8 cellular contexts compared by ENCODE assay signal in the genomic region with DNA sequence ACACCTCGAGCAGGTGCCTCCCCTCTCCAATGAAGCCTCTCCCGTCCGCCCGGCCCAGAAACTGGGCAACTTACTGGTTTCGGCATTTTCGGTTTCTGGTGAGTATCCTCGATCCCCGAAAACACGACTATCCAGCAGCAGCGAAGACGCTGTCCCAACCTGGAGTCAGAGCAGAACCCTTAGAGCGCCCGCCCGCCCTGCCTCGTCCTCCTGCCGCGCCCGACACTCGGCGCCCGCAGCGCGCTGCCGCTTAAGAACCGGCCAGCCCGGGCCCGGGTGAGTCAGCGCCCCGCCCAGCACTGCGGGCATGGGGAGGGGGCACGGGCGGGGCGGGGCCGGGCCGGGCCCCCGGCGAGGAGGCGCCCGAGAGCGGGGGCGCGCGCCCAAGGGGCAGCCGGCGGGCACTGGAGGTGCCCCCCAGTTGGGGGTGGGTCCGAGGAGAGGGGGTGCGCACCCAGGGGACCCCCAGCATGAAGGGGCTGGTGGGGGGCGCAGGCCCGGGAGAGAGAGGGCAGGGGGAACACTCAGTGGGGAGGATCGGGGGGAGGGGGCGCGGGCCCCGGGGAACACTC. TPM values are rescaled to one million over a fixed set of nuclear protein-coding genes. Genes with fewer than 3 reads are reported as not detected.
DNase-seq lines count a peak whose midpoint lies in the region; ATAC-seq, FAIRE-seq and TF ChIP-seq lines count a peak whose summit lies in the region.

No MANE protein-coding gene starts in this region.

- H3K27me3 ChIP-seq in H1 (replicated peaks in 1 of 4; ENCODE audit: control insufficient read depth in 3 of 4, extremely low read depth in 1 of 4, insufficient read depth in 3 of 4, low read length in 3 of 4) = peaks cover 0 to 7% (median 5%) of the 10 kb centered on the region in 4 experiments; a peak in 5 of 7 replicates

- peaks cover 7% of the 10 kb centered on the region for H3K23me2 ChIP-seq in H1 (ENCODE audit: low read depth, low read length)

- CTCF ChIA-PET in H1 (lab: Charles Lee; ENCODE audit: partially characterized antibody) = interaction anchor here (1.0 kb wide), 1 partner anchor 100 kb away, joined by 3 read pairs; no protein-coding TSS in a partner anchor

- TF ChIP-seq EP300 in H1 (IDR thresholded peaks at IDR 0.05; ENCODE audit: borderline replicate concordance in 1 of 2, low read depth in 2 of 2, low read length in 2 of 2) = no peak

- peak; percentile 57 to 66; a peak in 2 of 3 replicates for TF ChIP-seq POLR2A in H1 (IDR thresholded peaks at IDR 0.05; ENCODE audit: control extremely low read depth in 1 of 2, low read depth in 2 of 2, low read length in 2 of 2)

- no peak for FAIRE-seq in H1 (lab: Jason Lieb, UNC)

- no peak overlapping the region for H2BK20ac ChIP-seq in H1 (ENCODE audit: low read length)

- no peak overlapping the region for H2AFZ ChIP-seq in H1 (ENCODE audit: low read length)

- H3K9ac ChIP-seq in H1 (replicated peaks in 1 of 4; ENCODE audit: extremely low read depth in 1 of 4, low read depth in 3 of 4, low read length in 3 of 4) = peak overlapping the region; percentile 69 to 75 (median 74)

- H2BK5ac ChIP-seq in H1 (ENCODE audit: low read depth, low read length) = peak overlapping the region; percentile 83

- H3K4me3 ChIP-seq in H1 (ENCODE audit: extremely low read depth in 1 of 4, insufficient read depth in 2 of 4, low read depth in 3 of 4, low read length in 4 of 4) (peak overlapping the region; percentile 69 to 88 (median 78)), mesodermal cell (ENCODE audit: extremely low read depth, insufficient read depth, low read length, poor library complexity, severe bottlenecking) (peak overlapping the region; percentile 78)

- H2BK120ac ChIP-seq in H1 (replicated peaks; ENCODE audit: low read depth, low read length) = no peak overlapping the region

- peak; percentile 42 for ATAC-seq in GM18511 (IDR thresholded peaks at IDR 0.05; ENCODE audit: unreplicated experiment)
- ATAC-seq in HG03095 (IDR thresholded peaks at IDR 0.05; ENCODE audit: unreplicated experiment) = peak; percentile 28

- H3K36me3 ChIP-seq in H1 (ENCODE audit: control insufficient read depth in 2 of 4, insufficient read depth in 4 of 4, low read length in 3 of 4) (peaks cover 5 to 41% (median 18%) of the 10 kb centered on the region in 4 experiments; a peak in 7 of 8 replicates), mesodermal cell (ENCODE audit: control insufficient read depth, insufficient read depth, low read length) (peaks cover 33% of the 10 kb centered on the region)

- H3K14ac ChIP-seq in H1 (ENCODE audit: insufficient read length) = no peak overlapping the region

- H3K23ac ChIP-seq in H1 (ENCODE audit: insufficient read length) = no peak overlapping the region

- H4K5ac ChIP-seq in H1 (ENCODE audit: insufficient read length, low read depth, low read length) = peak overlapping the region; percentile 62

- H3K9me3 ChIP-seq in H1 (ENCODE audit: insufficient read depth in 2 of 2, low read depth in 1 of 2, low read length in 1 of 2) (peaks cover 2 to 7% of the 10 kb centered on the region in 2 experiments; a peak in 3 of 4 replicates), mesodermal cell (ENCODE audit: control insufficient read depth, low read length) (no peaks in the 10 kb centered on the region)

- H3K18ac ChIP-seq in H1 (ENCODE audit: extremely low read depth, low read length) = peak overlapping the region; percentile 60

- H3K4me1 ChIP-seq in H1 (replicated peaks in 1 of 4; ENCODE audit: control insufficient read depth in 3 of 4, insufficient read depth in 4 of 4, low read length in 3 of 4) = peaks cover 10 to 17% (median 11%) of the 10 kb centered on the region in 4 experiments
- peaks cover 19% of the 10 kb centered on the region for H3K4me1 ChIP-seq in mesodermal cell (ENCODE audit: control insufficient read depth, insufficient read depth, low read length, poor library complexity, severe bottlenecking)

- WGBS in H1 (ENCODE audit: extremely low coverage in 1 of 2, insufficient coverage in 1 of 2, insufficient read length in 1 of 2, insufficient replicate concordance in 2 of 2, low coverage in 1 of 2, low lambda C conversion rate in 2 of 2, missing lambda C conversion rate in 1 of 2), 2 experiments = 0% methylated on average over 37 of the region's 53 CpGs; no CpG with 5 or more reads in 1 of the 2 experiments
- 0% methylated on average over 28 to 37 of the region's 53 CpGs for WGBS in mesodermal cell (ENCODE audit: insufficient coverage in 2 of 2), 2 experiments

- no peaks in the 10 kb centered on the region; the same call in 1 of the 2 replicates for H3K79me1 ChIP-seq in H1 (ENCODE audit: low read depth, low read length)

- H4K91ac ChIP-seq in H1 (replicated peaks; ENCODE audit: insufficient read length, low read length) = no peak overlapping the region

- H3K27ac ChIP-seq in H1 (ENCODE audit: low read depth, low read length) (peak overlapping the region; percentile 52; the same call in 1 of the 2 replicates), mesodermal cell (ENCODE audit: low read depth, low read length, severe bottlenecking) (peak overlapping the region; percentile 45)

- no peak overlapping the region for H2AK5ac ChIP-seq in H1 (ENCODE audit: low read depth, low read length)

- no peak overlapping the region; the same call in 1 of the 2 replicates for H4K8ac ChIP-seq in H1 (ENCODE audit: extremely low read depth, insufficient read depth, low read length)

- POLR2A ChIA-PET in H1 (lab: Charles Lee; ENCODE audit: partially characterized antibody) = interaction anchor here (0.9 to 2.2 kb wide), 13 partner anchors 11 to 104 kb away, joined by 3 to 23 read pairs (median 5); no protein-coding TSS in a partner anchor

- no peak for TF ChIP-seq CTCF in H1 (IDR thresholded peaks at IDR 0.05; ENCODE audit: control extremely low read depth in 1 of 3, insufficient read depth in 1 of 3, low read depth in 1 of 3, low read length in 3 of 3)

- peaks cover 34 to 36% of the 10 kb centered on the region in 2 experiments for H4K20me1 ChIP-seq in H1 (replicated peaks in 1 of 2; ENCODE audit: control insufficient read depth in 1 of 2, insufficient read depth in 2 of 2, low read length in 2 of 2)

- peaks cover 41 to 51% of the 10 kb centered on the region in 2 experiments for H3K79me2 ChIP-seq in H1 (ENCODE audit: control insufficient read depth in 1 of 2, insufficient read depth in 2 of 2, low read length in 2 of 2)

- DNase-seq in A172 (ENCODE audit: low spot score) (peak; percentile 63), NCI-H748 (lab: John Stamatoyannopoulos, UW; ENCODE audit: unreplicated experiment) (peak; percentile 86), H1 (ENCODE audit: low read depth in 1 of 2, low spot score in 2 of 2) (peak in 1 of 2 experiments; percentile 83)
- peak; percentile 52 to 68 (median 64) for DNase-seq in activated CD8-positive, alpha-beta memory T cell treated with anti-CD3 and anti-CD28 coated beads for 48 hours (ENCODE audit: low read depth in 2 of 3, low spot score in 2 of 3)
- DNase-seq in stimulated activated CD8-positive, alpha-beta memory T cell treated with anti-CD3 and anti-CD28 coated beads, Interleukin-2, amount 100 ng/mL, for 48 hours (ENCODE audit: low read depth in 2 of 2) = peak; percentile 74 to 76

- peak overlapping the region; percentile 58 to 90 for H3K4me2 ChIP-seq in H1 (ENCODE audit: insufficient read depth in 1 of 2, low read depth in 2 of 2, low read length in 2 of 2)

- peak in 1 of 2 experiments; percentile 26; a peak in 1 of 4 replicates for TF ChIP-seq RAD21 in H1 (IDR thresholded peaks at IDR 0.05 in 1 of 2, conservative IDR thresholded peaks at IDR 0.05 in 1 of 2; ENCODE audit: low read depth in 2 of 2, low read length in 2 of 2)

- H3K4ac ChIP-seq in H1 (replicated peaks; ENCODE audit: insufficient read length, low read depth, low read length) = no peak overlapping the region

- no peak overlapping the region for H2BK12ac ChIP-seq in H1 (ENCODE audit: low read depth, low read length)

- no peak overlapping the region for H3K56ac ChIP-seq in H1 (replicated peaks; ENCODE audit: insufficient read length, low read depth, low read length)

- no peak overlapping the region for H2BK15ac ChIP-seq in H1 (ENCODE audit: low read length)

TF ChIP-seq in H1, 55 proteins besides CTCF, POLR2A, EP300 and RAD21 (continues in another document):
- no peak for TF ChIP-seq BCL11A (IDR thresholded peaks at IDR 0.05; ENCODE audit: low read depth in 2 of 2, low read length in 2 of 2)
- no peak for TF ChIP-seq YY1 (IDR thresholded peaks at IDR 0.05; ENCODE audit: low read depth, low read length)
- TF ChIP-seq TAF7 (optimal IDR thresholded peaks at IDR 0.05; ENCODE audit: borderline replicate concordance, low read depth, low read length) = peak; percentile 81
- TF ChIP-seq POLR2AphosphoS5 (IDR thresholded peaks at IDR 0.05; ENCODE audit: low read depth, low read length) = peak; percentile 74; the same call in 1 of the 2 replicates
- TF ChIP-seq GTF2F1 (IDR thresholded peaks at IDR 0.05; ENCODE audit: borderline replicate concordance, low read depth, low read length) = 0 out of 2 replicates have a peak, but pooled peaks have one; percentile 30
- TF ChIP-seq RFX5 (IDR thresholded peaks at IDR 0.05; ENCODE audit: borderline replicate concordance, low read depth, low read length) = no peak
- no peak for TF ChIP-seq EZH2 (IDR thresholded peaks at IDR 0.05; ENCODE audit: low read depth, low read length, severe bottlenecking)
- TF ChIP-seq, protein P1, sequence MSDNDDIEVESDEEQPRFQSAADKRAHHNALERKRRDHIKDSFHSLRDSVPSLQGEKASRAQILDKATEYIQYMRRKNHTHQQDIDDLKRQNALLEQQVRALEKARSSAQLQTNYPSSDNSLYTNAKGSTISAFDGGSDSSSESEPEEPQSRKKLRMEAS (IDR thresholded peaks at IDR 0.05) = peak; percentile 22; the same call in 1 of the 2 replicates
- TF ChIP-seq BACH1 (IDR thresholded peaks at IDR 0.05; ENCODE audit: low read length) = no peak
- TF ChIP-seq NANOG (IDR thresholded peaks at IDR 0.05; ENCODE audit: insufficient read depth, low read depth, low read length, poor library complexity, severe bottlenecking) = peak; percentile 63
- TF ChIP-seq TAF1 (IDR thresholded peaks at IDR 0.05; ENCODE audit: low read depth, low read length) = peak; percentile 83
- no peak for TF ChIP-seq CEBPB (IDR thresholded peaks at IDR 0.05; ENCODE audit: low read depth, low read length)

RNA-seq across cellular contexts. Expression of a gene that starts 1.1 kb away (rescaled TPM):
- 446 and 456 TPM in 2 replicates for total RNA-seq in A172 (2014; rRNA removed; shearing (Covaris generic))
- total RNA-seq in H1 (2021; fragmentation: NEBNext Ultra II Directional; extraction: Animal tissue kit (Norgen Biotek cat#: 25700)) = 286 and 287 TPM in 2 replicates
- 122 and 138 TPM in 2 replicates for polyA plus RNA-seq in H1 (2011; rRNA removed)
- 180 TPM for polyA plus RNA-seq in H1 (2011; cell fraction: cytosol; rRNA removed)
- polyA plus RNA-seq in H1 (2011; cell fraction: nucleus; rRNA removed) = 214 TPM
- 182 to 212 TPM (median 197 TPM) in 4 replicates for polyA plus RNA-seq in H1 (2012, experiment 1 of 2)
- polyA plus RNA-seq in H1 (2012, experiment 2 of 2) = 94.1 TPM
- polyA plus RNA-seq in H1 (2013, experiment 1 of 2) = 180 TPM
- polyA plus RNA-seq in H1 (2013, experiment 2 of 2) = 182 TPM
- 153 and 157 TPM in 2 replicates for polyA minus RNA-seq in H1 (2011; rRNA and poly(A)+ RNA removed)
- 91.7 TPM for polyA minus RNA-seq in H1 (2011; cell fraction: cytosol; rRNA and poly(A)+ RNA removed)
- polyA minus RNA-seq in H1 (2011; cell fraction: nucleus; rRNA and poly(A)+ RNA removed) = 77.4 TPM
- 95.8 TPM for polyA plus RNA-seq in mesodermal cell (2013, experiment 1 of 2)
- polyA plus RNA-seq in mesodermal cell (2013, experiment 2 of 2) = 98.4 TPM
